Comparison of ENCODE assay signal across 1 cellular context in the genomic region with DNA sequence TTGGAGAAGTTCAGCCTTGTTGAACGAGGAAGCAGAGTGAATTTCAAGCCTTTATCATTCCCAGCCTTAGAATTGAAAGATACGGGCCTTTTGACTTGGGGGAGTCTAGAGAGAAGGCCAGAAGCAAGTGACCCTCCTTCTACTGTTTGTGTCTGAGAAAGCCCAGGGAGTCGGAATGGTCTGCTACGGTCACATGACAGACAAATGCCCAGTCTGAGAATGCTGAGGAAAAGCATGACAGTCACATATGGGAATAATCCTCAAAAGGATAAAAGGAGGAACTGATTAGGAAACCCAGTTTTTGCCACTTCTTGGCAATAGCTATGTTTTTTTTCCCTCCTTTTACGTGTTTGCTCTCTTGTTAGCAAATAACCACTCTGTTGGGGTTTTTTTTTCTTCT.
TF ChIP-seq lines count a peak whose summit lies in the region.

No MANE protein-coding gene starts in this region.

TF ChIP-seq in IMR-90, 13 proteins besides CTCF, POLR2A, EP300 and RAD21:
- TF ChIP-seq SMC3 (IDR thresholded peaks at IDR 0.05; ENCODE audit: low read depth, low read length), result no peak
- no peak for TF ChIP-seq MXI1 (IDR thresholded peaks at IDR 0.05; ENCODE audit: borderline replicate concordance, low read depth, low read length)
- TF ChIP-seq RCOR1 (IDR thresholded peaks at IDR 0.05; ENCODE audit: insufficient replicate concordance, low read length), result no peak
- TF ChIP-seq CHD1 (IDR thresholded peaks at IDR 0.05; ENCODE audit: low read depth, low read length), result no peak
- TF ChIP-seq MAFK (IDR thresholded peaks at IDR 0.05; ENCODE audit: low read depth, low read length), result no peak
- no peak for TF ChIP-seq NFE2L2 (IDR thresholded peaks at IDR 0.05; ENCODE audit: low read depth, low read length)
- TF ChIP-seq CEBPB (IDR thresholded peaks at IDR 0.05; ENCODE audit: low read depth, low read length), result no peak
